In the genomic region with DNA sequence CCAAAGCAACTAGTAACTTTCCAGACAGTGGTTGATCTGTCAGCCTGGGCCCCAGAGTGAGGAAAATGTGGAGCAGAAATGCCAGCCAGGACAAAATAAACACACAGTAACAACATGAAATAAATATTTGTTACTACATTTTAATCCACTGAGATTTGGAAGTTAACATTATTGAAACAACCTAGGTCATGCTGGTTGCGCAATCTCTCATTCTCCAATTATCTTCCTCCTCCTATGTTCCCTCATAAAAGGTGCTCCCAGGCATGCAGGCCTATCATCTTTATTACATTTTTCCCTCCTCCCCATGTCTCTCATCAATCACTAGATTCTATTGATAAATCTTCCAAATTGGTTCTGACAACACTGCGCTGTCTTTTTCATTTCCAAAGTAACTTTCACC, we compare ENCODE assay signal across 25 cellular contexts.
"Had no signal": no experiment of that assay in that cellular context is flagged by ENCODE, and none has a peak within 500 bp of the region (broad histone marks: within the 10 kb centered on the region; RNA-seq: fewer than 3 reads in every experiment).

No MANE protein-coding gene starts in this region.

- H3K4me3 ChIP-seq: coronary artery, dorsolateral prefrontal cortex, esophagus squamous epithelium, gastrocnemius medialis, heart right ventricle, left lung, lower lobe of right lung, mucosa of descending colon had no signal

- H3K36me3 ChIP-seq: esophagus squamous epithelium, gastrocnemius medialis, heart right ventricle, left lung, lower lobe of right lung had no signal

- H3K4me1 ChIP-seq: esophagus squamous epithelium, gastrocnemius medialis, heart right ventricle, left lung, lower lobe of right lung had no signal

- H3K9me3 ChIP-seq: esophagus squamous epithelium, mucosa of descending colon had no signal

- H3K27me3 ChIP-seq: esophagus squamous epithelium, gastrocnemius medialis, heart right ventricle, left lung had no signal

- DNase-seq: dermis blood vessel endothelial cell; dorsolateral prefrontal cortex; effector CD4-positive, alpha-beta T cell; effector memory CD4-positive, alpha-beta T cell; esophagus squamous epithelium; foreskin fibroblast; foreskin melanocyte; gastrocnemius medialis; glutamatergic neuron; head of caudate nucleus; heart right ventricle; hippocampal formation; left cardiac atrium; left lung; left ventricle myocardium superior; lower lobe of right lung; mesenchymal stem cell; mucosa of descending colon; naive B cell had no signal

- H3K27ac ChIP-seq: coronary artery, dorsolateral prefrontal cortex, esophagus squamous epithelium, gastrocnemius medialis, heart right ventricle, left lung, lower lobe of right lung had no signal

- ATAC-seq: esophagus mucosa, gastrocnemius medialis, heart right ventricle, left cardiac atrium, left lung, left ventricle myocardium superior, lower lobe of right lung, mucosa of descending colon had no signal

- FAIRE-seq: colon, endothelial cell of umbilical vein, islet of Langerhans, keratinocyte had no signal
